19 cellular contexts compared by ENCODE assay signal in genomic region chr17:38960402-38960801, GRCh38. TPM values are rescaled to one million over a fixed set of nuclear protein-coding genes. Genes with fewer than 3 reads are reported as not detected.
A peak's percentile ranks its signal among the peaks of the same experiment; 100 is the strongest.
DNase-seq lines count a peak whose midpoint lies in the region; ATAC-seq and TF ChIP-seq lines count a peak whose summit lies in the region.
"Had no signal": no experiment of that assay in that cellular context is flagged by ENCODE, and none has a peak within 500 bp of the region (broad histone marks: within the 10 kb centered on the region; RNA-seq: fewer than 3 reads in every experiment).

No MANE protein-coding gene starts in this region.

- WGBS in sigmoid colon, 2 donors: 60 to 91% methylated on average over 5 of the region's 5 CpGs

- TF ChIP-seq EP300 in sigmoid colon (IDR thresholded peaks at IDR 0.05): no peak

- no peaks in the 10 kb centered on the region for H3K9me3 Mint-ChIP-seq in activated CD4-positive, alpha-beta T cell treated with anti-CD3 and anti-CD28 coated beads for 36 hours (ENCODE audit: low read depth)
- no peaks in the 10 kb centered on the region for H3K9me3 Mint-ChIP-seq in natural killer cell
- H3K9me3 Mint-ChIP-seq in natural killer cell treated with Interleukin-12 subunit alpha and Interleukin-12 subunit beta and Interleukin-15 and Interleukin-18, amount 100 ng/mL, for 72 hours: no peaks in the 10 kb centered on the region
- no peaks in the 10 kb centered on the region for H3K9me3 Mint-ChIP-seq in activated CD8-positive, alpha-beta T cell treated with anti-CD3 and anti-CD28 coated beads, Interleukin-2, amount 10 ng/mL, durations not matched to agents 7 days and 5 days (ENCODE audit: insufficient read depth)
- H3K9me3 Mint-ChIP-seq in naive thymus-derived CD8-positive, alpha-beta T cell: no peaks in the 10 kb centered on the region

- H3K27ac Mint-ChIP-seq in activated CD4-positive, alpha-beta T cell treated with anti-CD3 and anti-CD28 coated beads for 36 hours: peak overlapping the region; percentile 37
- H3K27ac Mint-ChIP-seq in natural killer cell: no peak overlapping the region
- no peak overlapping the region for H3K27ac Mint-ChIP-seq in natural killer cell treated with Interleukin-12 subunit alpha and Interleukin-12 subunit beta and Interleukin-15 and Interleukin-18, amount 100 ng/mL, for 72 hours
- peak overlapping the region; percentile 70 for H3K27ac Mint-ChIP-seq in activated CD8-positive, alpha-beta T cell treated with anti-CD3 and anti-CD28 coated beads, Interleukin-2, amount 10 ng/mL, durations not matched to agents 7 days and 5 days
- H3K27ac Mint-ChIP-seq in naive thymus-derived CD8-positive, alpha-beta T cell: peak overlapping the region in 9 of 10 donors; percentile 28 to 93 (median 82)

- TF ChIP-seq CTCF in natural killer cell (IDR thresholded peaks at IDR 0.05): no peak
- TF ChIP-seq CTCF in sigmoid colon (IDR thresholded peaks at IDR 0.05): no peak

- H3K27me3 ChIP-seq in sigmoid colon: no peaks in the 10 kb centered on the region
- H3K27me3 ChIP-seq: BLaER1, Peyer's patch had no signal

- H3K36me3 Mint-ChIP-seq in activated CD4-positive, alpha-beta T cell treated with anti-CD3 and anti-CD28 coated beads for 36 hours (ENCODE audit: low read depth): no peaks in the 10 kb centered on the region
- no peaks in the 10 kb centered on the region for H3K36me3 Mint-ChIP-seq in natural killer cell
- no peaks in the 10 kb centered on the region for H3K36me3 Mint-ChIP-seq in natural killer cell treated with Interleukin-12 subunit alpha and Interleukin-12 subunit beta and Interleukin-15 and Interleukin-18, amount 100 ng/mL, for 72 hours
- no peaks in the 10 kb centered on the region for H3K36me3 Mint-ChIP-seq in activated CD8-positive, alpha-beta T cell treated with anti-CD3 and anti-CD28 coated beads, Interleukin-2, amount 10 ng/mL, durations not matched to agents 7 days and 5 days (ENCODE audit: low read depth)
- H3K36me3 Mint-ChIP-seq in naive thymus-derived CD8-positive, alpha-beta T cell: no peaks in the 10 kb centered on the region

- H3K4me1 Mint-ChIP-seq in activated CD4-positive, alpha-beta T cell treated with anti-CD3 and anti-CD28 coated beads for 36 hours: peaks cover 26% of the 10 kb centered on the region
- H3K4me1 Mint-ChIP-seq in natural killer cell: peaks cover 0 to 7% of the 10 kb centered on the region in 2 donors
- H3K4me1 Mint-ChIP-seq in natural killer cell treated with Interleukin-12 subunit alpha and Interleukin-12 subunit beta and Interleukin-15 and Interleukin-18, amount 100 ng/mL, for 72 hours (ENCODE audit: low read depth in 2 of 2): peaks cover 0 to 8% of the 10 kb centered on the region in 2 donors
- peaks cover 34% of the 10 kb centered on the region for H3K4me1 Mint-ChIP-seq in activated CD8-positive, alpha-beta T cell treated with anti-CD3 and anti-CD28 coated beads, Interleukin-2, amount 10 ng/mL, durations not matched to agents 7 days and 5 days (ENCODE audit: low read depth)
- peaks cover 1 to 37% (median 24%) of the 10 kb centered on the region in 4 donors for H3K4me1 Mint-ChIP-seq in naive thymus-derived CD8-positive, alpha-beta T cell

- peaks cover 0 to 11% (median 0%) of the 10 kb centered on the region in 4 donors for H3K4me1 ChIP-seq in sigmoid colon
- H3K4me1 ChIP-seq: Peyer's patch had no signal

- H3K4me3 Mint-ChIP-seq in activated CD4-positive, alpha-beta T cell treated with anti-CD3 and anti-CD28 coated beads for 36 hours: no peak overlapping the region
- no peak overlapping the region for H3K4me3 Mint-ChIP-seq in natural killer cell
- H3K4me3 Mint-ChIP-seq in natural killer cell treated with Interleukin-12 subunit alpha and Interleukin-12 subunit beta and Interleukin-15 and Interleukin-18, amount 100 ng/mL, for 72 hours: no peak overlapping the region
- H3K4me3 Mint-ChIP-seq in activated CD8-positive, alpha-beta T cell treated with anti-CD3 and anti-CD28 coated beads, Interleukin-2, amount 10 ng/mL, durations not matched to agents 7 days and 5 days: peak overlapping the region; percentile 12
- H3K4me3 Mint-ChIP-seq in naive thymus-derived CD8-positive, alpha-beta T cell: peak overlapping the region in 9 of 10 donors; percentile 6 to 62 (median 49)

- ATAC-seq in activated CD4-positive, alpha-beta T cell treated with anti-CD3 and anti-CD28 coated beads for 36 hours: peak; percentile 39
- peak in 2 of 3 donors; percentile 34 to 38 for ATAC-seq in natural killer cell
- ATAC-seq in natural killer cell treated with Interleukin-12 subunit alpha and Interleukin-12 subunit beta and Interleukin-15 and Interleukin-18, amount 100 ng/mL, for 72 hours: no peak
- ATAC-seq in activated CD8-positive, alpha-beta T cell treated with anti-CD3 and anti-CD28 coated beads, Interleukin-2, amount 10 ng/mL, durations not matched to agents 7 days and 5 days: peak; percentile 66
- ATAC-seq in naive thymus-derived CD8-positive, alpha-beta T cell: peak; percentile 82 to 86
- ATAC-seq: HepG2 had no signal

- no peak overlapping the region for H3K4me3 ChIP-seq in sigmoid colon
- H3K4me3 ChIP-seq: BLaER1, Peyer's patch had no signal

- CTCF ChIA-PET in activated CD4-positive, alpha-beta T cell treated with anti-CD3 and anti-CD28 coated beads for 36 hours (lab: Charles Lee): no interaction called here
- CTCF ChIA-PET in activated CD8-positive, alpha-beta T cell treated with anti-CD3 and anti-CD28 coated beads, Interleukin-2, amount 10 ng/mL, durations not matched to agents 7 days and 5 days (lab: Charles Lee): interaction anchor here (0.6 to 2.4 kb wide), 4 partner anchors 11 to 204 kb away, joined by 4 to 9 read pairs (median 6); no protein-coding TSS in a partner anchor

- no peak for TF ChIP-seq POLR2A in sigmoid colon (IDR thresholded peaks at IDR 0.05)

- H3K27ac ChIP-seq in sigmoid colon: no peak overlapping the region
- H3K27ac ChIP-seq: 22Rv1, BLaER1, Peyer's patch had no signal

- H3K36me3 ChIP-seq in sigmoid colon: no peaks in the 10 kb centered on the region
- H3K36me3 ChIP-seq: BLaER1, Peyer's patch had no signal

- H3K9me3 ChIP-seq in sigmoid colon: no peaks in the 10 kb centered on the region
- H3K9me3 ChIP-seq: BLaER1, Peyer's patch had no signal

- POLR2A ChIA-PET in activated CD4-positive, alpha-beta T cell treated with anti-CD3 and anti-CD28 coated beads for 36 hours (lab: Charles Lee): no interaction called here
- POLR2A ChIA-PET in activated CD8-positive, alpha-beta T cell treated with anti-CD3 and anti-CD28 coated beads, Interleukin-2, amount 10 ng/mL, durations not matched to agents 7 days and 5 days (lab: Charles Lee): interaction anchor here (0.8 to 1.5 kb wide), 2 partner anchors 35 to 107 kb away, joined by 3 to 4 read pairs; partner anchors contain the start of genes LASP1NB and RPL23
- POLR2A ChIA-PET in naive thymus-derived CD8-positive, alpha-beta T cell (lab: Charles Lee): interaction anchor here (0.6 to 1.2 kb wide), 16 partner anchors 10 to 613 kb away, joined by 3 to 7 read pairs (median 4); partner anchors contain the start of genes LASP1, RPL19 and RPL23

- no peak for DNase-seq in activated CD4-positive, alpha-beta T cell treated with anti-CD3 and anti-CD28 coated beads for 36 hours
- no peak for DNase-seq in activated CD4-positive, alpha-beta T cell treated with anti-CD3 and anti-CD28 coated beads for 1 hour
- no peak for DNase-seq in natural killer cell
- no peak for DNase-seq in natural killer cell treated with Interleukin-12 subunit alpha and Interleukin-12 subunit beta and Interleukin-15 and Interleukin-18, amount 100 ng/mL, for 72 hours (ENCODE audit: low spot score)
- no peak for DNase-seq in activated CD8-positive, alpha-beta T cell treated with anti-CD3 and anti-CD28 coated beads, Interleukin-2, amount 10 ng/mL, durations not matched to agents 7 days and 5 days
- peak in 3 of 10 donors; percentile 33 to 51 (median 39) for DNase-seq in naive thymus-derived CD8-positive, alpha-beta T cell
- DNase-seq in NCI-H526 treated with DMSO at 0.1 percent for 48 hours (lab: John Stamatoyannopoulos, UW): no peak
- DNase-seq in sigmoid colon: no peak
- DNase-seq: DMS53, H7, Karpas-422, NCI-H187 treated with DMSO at 0.1 percent for 48 hours, NCI-H446, NCI-H774, Peyer's patch had no signal

- no peaks in the 10 kb centered on the region for H3K27me3 Mint-ChIP-seq in activated CD4-positive, alpha-beta T cell treated with anti-CD3 and anti-CD28 coated beads for 36 hours
- H3K27me3 Mint-ChIP-seq in natural killer cell (ENCODE audit: low read depth in 2 of 2): no peaks in the 10 kb centered on the region
- H3K27me3 Mint-ChIP-seq in natural killer cell treated with Interleukin-12 subunit alpha and Interleukin-12 subunit beta and Interleukin-15 and Interleukin-18, amount 100 ng/mL, for 72 hours: no peaks in the 10 kb centered on the region
- H3K27me3 Mint-ChIP-seq in activated CD8-positive, alpha-beta T cell treated with anti-CD3 and anti-CD28 coated beads, Interleukin-2, amount 10 ng/mL, durations not matched to agents 7 days and 5 days (ENCODE audit: low read depth): no peaks in the 10 kb centered on the region
- no peaks in the 10 kb centered on the region for H3K27me3 Mint-ChIP-seq in naive thymus-derived CD8-positive, alpha-beta T cell

- intact Hi-C loops in activated CD4-positive, alpha-beta T cell treated with anti-CD3 and anti-CD28 coated beads for 36 hours (cut with DNase I, micrococcal nuclease): no loop called here
- intact Hi-C loops in natural killer cell (cut with micrococcal nuclease) (no loop called here), sigmoid colon (cut with DNase I) (no loop called here)

RNA-seq across cellular contexts. Expression of gene FBXO47, which starts 6.8 kb away (rescaled TPM):
- under 1 TPM; 0.11 to 0.16 TPM for total RNA-seq in activated CD4-positive, alpha-beta T cell treated with anti-CD3 and anti-CD28 coated beads for 36 hours
- total RNA-seq in natural killer cell: not detected
- under 1 TPM in 1 of 2 donors, not detected in 1; 0.12 TPM for total RNA-seq in natural killer cell treated with Interleukin-12 subunit alpha and Interleukin-12 subunit beta and Interleukin-15 and Interleukin-18, amount 100 ng/mL, for 72 hours
- not detected for total RNA-seq in activated CD8-positive, alpha-beta T cell treated with anti-CD3 and anti-CD28 coated beads, Interleukin-2, amount 10 ng/mL, durations not matched to agents 7 days and 5 days
- total RNA-seq in naive thymus-derived CD8-positive, alpha-beta T cell: under 1 TPM in 1 of 2 experiments, not detected in 1; 0.22 TPM
- not detected for polyA plus RNA-seq in naive thymus-derived CD8-positive, alpha-beta T cell
- total RNA-seq in sigmoid colon: not detected
- polyA plus RNA-seq in sigmoid colon: not detected
- total RNA-seq: G401, H7, HepG2, Peyer's patch had no signal
- polyA plus RNA-seq: HepG2 had no signal

Comparison
In these comparisons a context has a peak if more than half of its experiments do, and no peak if none do; other contexts are left out.
1. ATAC-seq: peak in activated CD4-positive, alpha-beta T cell treated with anti-CD3 and anti-CD28 coated beads for 36 hours (single experiment), natural killer cell (2 of 3), activated CD8-positive, alpha-beta T cell treated with anti-CD3 and anti-CD28 coated beads, Interleukin-2, amount 10 ng/mL, durations not matched to agents 7 days and 5 days (single experiment) and naive thymus-derived CD8-positive, alpha-beta T cell (2 of 2); none in natural killer cell treated with Interleukin-12 subunit alpha and Interleukin-12 subunit beta and Interleukin-15 and Interleukin-18, amount 100 ng/mL, for 72 hours (0 of 2).
2. H3K27ac Mint-ChIP-seq: peak in activated CD4-positive, alpha-beta T cell treated with anti-CD3 and anti-CD28 coated beads for 36 hours (single experiment), activated CD8-positive, alpha-beta T cell treated with anti-CD3 and anti-CD28 coated beads, Interleukin-2, amount 10 ng/mL, durations not matched to agents 7 days and 5 days (single experiment) and naive thymus-derived CD8-positive, alpha-beta T cell (9 of 10); none in natural killer cell (0 of 2) and natural killer cell treated with Interleukin-12 subunit alpha and Interleukin-12 subunit beta and Interleukin-15 and Interleukin-18, amount 100 ng/mL, for 72 hours (0 of 2).
3. H3K4me3 Mint-ChIP-seq: peak in activated CD8-positive, alpha-beta T cell treated with anti-CD3 and anti-CD28 coated beads, Interleukin-2, amount 10 ng/mL, durations not matched to agents 7 days and 5 days (single experiment) and naive thymus-derived CD8-positive, alpha-beta T cell (9 of 10); none in activated CD4-positive, alpha-beta T cell treated with anti-CD3 and anti-CD28 coated beads for 36 hours (single experiment), natural killer cell (single experiment) and natural killer cell treated with Interleukin-12 subunit alpha and Interleukin-12 subunit beta and Interleukin-15 and Interleukin-18, amount 100 ng/mL, for 72 hours (single experiment).